ENCODE assay signal across 8 cellular contexts in the genomic region with DNA sequence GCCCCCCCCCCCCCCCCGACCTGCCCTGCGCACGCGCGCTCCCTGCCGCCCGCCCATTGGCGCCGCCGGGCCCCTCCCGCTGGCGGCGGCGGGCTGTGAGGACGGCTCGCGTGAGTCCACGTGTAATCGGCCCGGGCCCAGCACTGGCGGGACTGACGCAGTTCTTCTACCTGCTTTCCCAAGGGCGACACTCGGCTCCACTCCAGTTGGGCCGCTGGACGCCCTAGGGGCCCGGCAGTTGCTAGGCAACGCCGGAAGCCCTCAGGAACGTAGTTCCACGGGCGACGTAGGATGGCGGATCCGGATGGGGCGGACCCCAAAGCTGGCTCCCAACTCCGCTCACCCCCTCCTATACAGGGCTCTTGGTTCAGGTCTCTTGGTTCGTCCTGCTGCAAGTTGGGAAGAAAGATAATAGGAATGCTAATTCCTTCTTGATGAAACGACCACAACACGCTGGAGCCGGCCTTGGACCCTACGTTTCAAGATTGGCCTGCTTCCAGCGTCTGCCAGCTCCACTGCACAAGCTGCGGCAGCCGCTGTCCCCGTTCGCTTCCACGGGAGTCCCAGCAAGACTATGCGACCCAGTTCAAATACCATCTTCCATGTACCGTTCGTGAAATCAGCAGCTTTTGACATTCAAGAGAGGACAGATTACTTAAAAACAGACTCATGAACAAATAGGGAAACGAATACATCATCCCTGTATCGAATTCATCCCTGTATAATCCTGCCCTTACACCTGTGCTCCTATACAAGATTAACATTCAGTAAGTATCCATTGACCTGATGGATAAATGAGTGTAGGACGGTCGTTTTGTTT. TPM values are rescaled to one million over a fixed set of nuclear protein-coding genes. Genes with fewer than 3 reads are reported as not detected.
DNase-seq lines count a peak whose midpoint lies in the region; ATAC-seq and TF ChIP-seq lines count a peak whose summit lies in the region.

No MANE protein-coding gene starts in this region.

- ATAC-seq in gastroesophageal sphincter: peak; percentile 93

- H3K27ac ChIP-seq in SJCRH30 (peak overlapping the region; percentile 68), gastroesophageal sphincter (peak overlapping the region; percentile 88 to 99 (median 97)), neutrophil (peak overlapping the region; percentile 54), substantia nigra (ENCODE audit: low read depth, low read length, poor library complexity, severe bottlenecking) (peak overlapping the region; percentile 93)

- peak overlapping the region; percentile 90 for H3K4me3 ChIP-seq in MG63
- peak overlapping the region; percentile 94 for H3K4me3 ChIP-seq in SJCRH30
- H3K4me3 ChIP-seq in gastroesophageal sphincter: peak overlapping the region; percentile 82 to 92
- H3K4me3 ChIP-seq in neutrophil (ENCODE audit: low read depth in 1 of 2, low read length in 1 of 2): peak overlapping the region; percentile 91 to 99

- TF ChIP-seq EP300 in gastroesophageal sphincter (IDR thresholded peaks at IDR 0.05): no peak

- DNase-seq in GM03348 (ENCODE audit: low spot score) (peak; percentile 98), HCEC 1CT (peak; percentile 82), MG63 (peak; percentile 90), SJCRH30 (peak; percentile 92 to 94), substantia nigra (lab: John Stamatoyannopoulos, UW) (peak; percentile 14 to 97 (median 84))
- peak; percentile 83 for DNase-seq in activated naive CD4-positive, alpha-beta T cell treated with Interleukin-2 at 50 U/mL for 16 hours

- H3K36me3 ChIP-seq in MG63: peaks cover 29% of the 10 kb centered on the region
- H3K36me3 ChIP-seq in SJCRH30: peaks cover 3% of the 10 kb centered on the region; the same call in 1 of the 2 replicates
- peaks cover 0 to 13% of the 10 kb centered on the region in 2 donors for H3K36me3 ChIP-seq in gastroesophageal sphincter
- no peaks in the 10 kb centered on the region for H3K36me3 ChIP-seq in neutrophil

- TF ChIP-seq CTCF in gastroesophageal sphincter (IDR thresholded peaks at IDR 0.05) (no peak), neutrophil (IDR thresholded peaks at IDR 0.05) (peak; percentile 39)

- WGBS in gastroesophageal sphincter (ENCODE audit: low coverage in 1 of 2), 2 donors: 0 to 1% methylated on average over 4 to 19 of the region's 55 CpGs

- H3K9me3 ChIP-seq in MG63: no peaks in the 10 kb centered on the region
- H3K9me3 ChIP-seq in SJCRH30 (replicated peaks): no peaks in the 10 kb centered on the region
- H3K9me3 ChIP-seq in gastroesophageal sphincter: no peaks in the 10 kb centered on the region
- H3K9me3 ChIP-seq in neutrophil: no peaks in the 10 kb centered on the region

- H3K27me3 ChIP-seq in MG63 (no peaks in the 10 kb centered on the region), SJCRH30 (no peaks in the 10 kb centered on the region), gastroesophageal sphincter (no peaks in the 10 kb centered on the region), neutrophil (no peaks in the 10 kb centered on the region)

- TF ChIP-seq POLR2A in gastroesophageal sphincter (IDR thresholded peaks at IDR 0.05): peak; percentile 59 to 68

- H3K4me1 ChIP-seq in SJCRH30: peaks cover 9% of the 10 kb centered on the region; the same call in 1 of the 2 replicates
- peaks cover 3 to 47% (median 19%) of the 10 kb centered on the region in 3 donors for H3K4me1 ChIP-seq in gastroesophageal sphincter
- peaks cover 24 to 26% of the 10 kb centered on the region in 2 experiments for H3K4me1 ChIP-seq in neutrophil (ENCODE audit: control insufficient read depth in 1 of 2, insufficient read depth in 1 of 2, low read depth in 1 of 2, low read length in 1 of 2)

RNA-seq across cellular contexts. Expression of gene MCFD2, which starts 0.4 kb away (rescaled TPM):
- total RNA-seq in MG63 (2014; rRNA removed; shearing (Covaris generic); ENCODE audit: low replicate concordance): 165 and 174 TPM in 2 replicates
- 109 and 113 TPM in 2 replicates for total RNA-seq in SJCRH30 (2014; rRNA removed; shearing (Covaris generic))
- total RNA-seq in gastroesophageal sphincter: 10 to 100 TPM; 81.7 to 89.5 (median 85.4) TPM

RNA-seq across cellular contexts. Expression of gene TTC7A, which starts 25.0 kb away (rescaled TPM):
- 10.4 and 15.1 TPM in 2 replicates for total RNA-seq in MG63 (2014; rRNA removed; shearing (Covaris generic); ENCODE audit: low replicate concordance)
- 9.1 and 10.4 TPM in 2 replicates for total RNA-seq in SJCRH30 (2014; rRNA removed; shearing (Covaris generic))
- total RNA-seq in gastroesophageal sphincter: 10 to 100 TPM; 21.6 to 29.1 (median 24.4) TPM

Comparison
In these comparisons a context has a peak if more than half of its experiments do, and no peak if none do; other contexts are left out.
1. Peak in every context shown above with its lines: DNase-seq, ATAC-seq, H3K4me3 ChIP-seq and H3K27ac ChIP-seq.